In genomic region chr1:85465099-85465790, GRCh38 we compare ENCODE assay signal across 8 cellular contexts. TPM values are rescaled to one million over a fixed set of nuclear protein-coding genes. Genes with fewer than 3 reads are reported as not detected.
DNase-seq lines count a peak whose midpoint lies in the region; ATAC-seq and TF ChIP-seq lines count a peak whose summit lies in the region.

DDAH1 (minus strand) TSS chr1:85465159; CDS start chr1:85465045, 114 bp downstream.

- H3K4me3 Mint-ChIP-seq in activated naive CD8-positive, alpha-beta T cell treated with anti-CD3 and anti-CD28 coated beads, Interleukin-2, amount 10 ng/mL, durations not matched to agents 7 days and 5 days, result peak within 1 kb of the TSS; percentile 71

- H3K36me3 ChIP-seq in cardiac muscle cell (no peaks in the 10 kb centered on the region), neutrophil (no peaks in the 10 kb centered on the region)

- H3K27ac Mint-ChIP-seq in activated naive CD8-positive, alpha-beta T cell treated with anti-CD3 and anti-CD28 coated beads, Interleukin-2, amount 10 ng/mL, durations not matched to agents 7 days and 5 days, result no peak within 1 kb of the TSS

- no peaks in the 10 kb centered on the region for H3K36me3 Mint-ChIP-seq in activated naive CD8-positive, alpha-beta T cell treated with anti-CD3 and anti-CD28 coated beads, Interleukin-2, amount 10 ng/mL, durations not matched to agents 7 days and 5 days

- H3K27me3 ChIP-seq in cardiac muscle cell (peaks cover 50% of the 10 kb centered on the region), neutrophil (peaks cover 38% of the 10 kb centered on the region)

- H3K4me1 ChIP-seq in cardiac muscle cell (ENCODE audit: low read depth) (no peaks in the 10 kb centered on the region), neutrophil (ENCODE audit: control insufficient read depth in 1 of 2, insufficient read depth in 1 of 2, low read depth in 1 of 2, low read length in 1 of 2) (peaks cover 7 to 14% of the 10 kb centered on the region in 2 experiments)

- ATAC-seq in HG02759 (IDR thresholded peaks at IDR 0.05; ENCODE audit: unreplicated experiment), result peak; percentile 61
- ATAC-seq in activated naive CD8-positive, alpha-beta T cell treated with anti-CD3 and anti-CD28 coated beads, Interleukin-2, amount 10 ng/mL, durations not matched to agents 7 days and 5 days (ENCODE audit: low read depth), result peak; percentile 70
- ATAC-seq in HG03571 (IDR thresholded peaks at IDR 0.05; ENCODE audit: unreplicated experiment), result no peak

- no peaks in the 10 kb centered on the region for H3K9me3 ChIP-seq in cardiac muscle cell (ENCODE audit: low read depth)
- no peaks in the 10 kb centered on the region for H3K9me3 ChIP-seq in neutrophil

- no peaks in the 10 kb centered on the region for H3K9me3 Mint-ChIP-seq in activated naive CD8-positive, alpha-beta T cell treated with anti-CD3 and anti-CD28 coated beads, Interleukin-2, amount 10 ng/mL, durations not matched to agents 7 days and 5 days

- peaks cover 2% of the 10 kb centered on the region for H3K4me1 Mint-ChIP-seq in activated naive CD8-positive, alpha-beta T cell treated with anti-CD3 and anti-CD28 coated beads, Interleukin-2, amount 10 ng/mL, durations not matched to agents 7 days and 5 days

- H3K4me3 ChIP-seq in cardiac muscle cell (peak within 1 kb of the TSS; percentile 77), neutrophil (ENCODE audit: low read depth in 1 of 2, low read length in 1 of 2) (peak within 1 kb of the TSS; percentile 51 to 63)

- POLR2A ChIA-PET in activated naive CD8-positive, alpha-beta T cell treated with anti-CD3 and anti-CD28 coated beads, Interleukin-2, amount 10 ng/mL, durations not matched to agents 7 days and 5 days (lab: Charles Lee), result no interaction called here

- DNase-seq in stimulated activated CD4-positive, alpha-beta T cell treated with anti-CD3 and anti-CD28 coated beads, Interleukin-12 subunit alpha, Interleukin-12 subunit beta, amount 100 ng/mL, for 4 hours, result peak; percentile 4
- no peak for DNase-seq in stimulated activated CD4-positive, alpha-beta T cell treated with anti-CD3 and anti-CD28 coated beads, Interleukin-1b, Interleukin-23, amount 100 ng/mL, for 48 hours
- peak; percentile 48 for DNase-seq in NCI-H2196 treated with DMSO at 0.1 percent for 48 hours (lab: John Stamatoyannopoulos, UW; ENCODE audit: unreplicated experiment)
- DNase-seq in activated naive CD8-positive, alpha-beta T cell treated with anti-CD3 and anti-CD28 coated beads, Interleukin-2, amount 10 ng/mL, durations not matched to agents 7 days and 5 days, result no peak
- peak; percentile 74 to 75 for DNase-seq in cardiac muscle cell (ENCODE audit: low read depth in 1 of 2, low spot score in 1 of 2)

- H3K27me3 Mint-ChIP-seq in activated naive CD8-positive, alpha-beta T cell treated with anti-CD3 and anti-CD28 coated beads, Interleukin-2, amount 10 ng/mL, durations not matched to agents 7 days and 5 days, result peaks cover 57% of the 10 kb centered on the region

- H3K27ac ChIP-seq in cardiac muscle cell (no peak within 1 kb of the TSS), neutrophil (no peak within 1 kb of the TSS)

- no peak for TF ChIP-seq CTCF in cardiac muscle cell (IDR thresholded peaks at IDR 0.05; ENCODE audit: low read depth, low read length)
- no peak for TF ChIP-seq CTCF in neutrophil (IDR thresholded peaks at IDR 0.05)

RNA-seq across cellular contexts. Expression of gene DDAH1, which starts in this region (rescaled TPM):
- not detected for total RNA-seq in activated naive CD8-positive, alpha-beta T cell treated with anti-CD3 and anti-CD28 coated beads, Interleukin-2, amount 10 ng/mL, durations not matched to agents 7 days and 5 days
- total RNA-seq in cardiac muscle cell, result 14.0 and 15.5 TPM in 2 replicates
- 8.3 and 9.1 TPM in 2 replicates for polyA plus RNA-seq in cardiac muscle cell

Comparison
In these comparisons a context has a peak if more than half of its experiments do, and no peak if none do; other contexts are left out.
1. RNA of gene DDAH1 (total RNA-seq): 14.0 to 15.5 TPM in cardiac muscle cell; not detected in activated naive CD8-positive, alpha-beta T cell treated with anti-CD3 and anti-CD28 coated beads, Interleukin-2, amount 10 ng/mL, durations not matched to agents 7 days and 5 days; every median in the first group is over 10 times any median in the second.
2. DNase-seq: peak in stimulated activated CD4-positive, alpha-beta T cell treated with anti-CD3 and anti-CD28 coated beads, Interleukin-12 subunit alpha, Interleukin-12 subunit beta, amount 100 ng/mL, for 4 hours (single experiment), NCI-H2196 treated with DMSO at 0.1 percent for 48 hours (single experiment) and cardiac muscle cell (2 of 2); none in stimulated activated CD4-positive, alpha-beta T cell treated with anti-CD3 and anti-CD28 coated beads, Interleukin-1b, Interleukin-23, amount 100 ng/mL, for 48 hours (single experiment) and activated naive CD8-positive, alpha-beta T cell treated with anti-CD3 and anti-CD28 coated beads, Interleukin-2, amount 10 ng/mL, durations not matched to agents 7 days and 5 days (single experiment).
3. Peak in ATAC-seq in activated naive CD8-positive, alpha-beta T cell treated with anti-CD3 and anti-CD28 coated beads, Interleukin-2, amount 10 ng/mL, durations not matched to agents 7 days and 5 days; RNA of the gene not detected or under 1 TPM.